In the genomic region with DNA sequence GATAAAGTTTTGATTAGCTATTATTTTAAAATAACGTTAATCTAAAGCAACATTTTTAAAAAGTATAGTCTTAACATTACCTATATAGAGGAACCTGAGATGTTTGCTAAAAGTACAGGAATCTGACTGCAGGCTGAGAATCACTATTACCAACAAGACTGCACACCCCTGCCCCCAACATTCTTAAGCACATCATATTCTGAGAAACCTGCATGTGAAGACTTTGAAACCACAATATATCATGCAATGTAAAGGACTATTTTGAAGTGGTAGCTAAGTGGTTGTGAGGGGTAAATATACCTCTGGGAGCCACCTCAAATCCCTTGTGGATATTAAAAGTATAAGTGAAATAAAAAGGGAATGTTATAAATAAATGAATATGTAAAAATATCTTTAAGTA, we compare ENCODE assay signal across 24 cellular contexts.
DNase-seq lines count a peak whose midpoint lies in the region; ATAC-seq and TF ChIP-seq lines count a peak whose summit lies in the region.
"Had no signal": no experiment of that assay in that cellular context is flagged by ENCODE, and none has a peak within 500 bp of the region (broad histone marks: within the 10 kb centered on the region; RNA-seq: fewer than 3 reads in every experiment).

No MANE protein-coding gene starts in this region.

- no peak overlapping the region for H2AK5ac ChIP-seq in mesendoderm (ENCODE audit: low read length)

- H3K4ac ChIP-seq in mesendoderm (ENCODE audit: low read depth, low read length): peak overlapping the region; percentile 9

- TF ChIP-seq EP300 in esophagus muscularis mucosa (IDR thresholded peaks at IDR 0.05): no peak

- no peak overlapping the region for H3K23ac ChIP-seq in mesendoderm (ENCODE audit: low read length)

- no peak overlapping the region for H3K4me2 ChIP-seq in mesendoderm (ENCODE audit: low read length)
- H3K4me2 ChIP-seq: PC-9 had no signal

- intact Hi-C loops in esophagus muscularis mucosa (cut with DNase I): no loop called here

- no peak overlapping the region for H2BK5ac ChIP-seq in mesendoderm (ENCODE audit: low read length)

- no peaks in the 10 kb centered on the region for H3K79me1 ChIP-seq in mesendoderm (ENCODE audit: low read length)

- H3K36me3 ChIP-seq in mesendoderm (ENCODE audit: control insufficient read depth, insufficient read depth, low read length) (no peaks in the 10 kb centered on the region), esophagus muscularis mucosa (no peaks in the 10 kb centered on the region)
- H3K36me3 ChIP-seq: BE2C had no signal

- no peak for DNase-seq in activated naive CD8-positive, alpha-beta T cell treated with anti-CD3 and anti-CD28 coated beads for 36 hours
- peak; percentile 47 for DNase-seq in activated CD8-positive, alpha-beta T cell treated with anti-CD3 and anti-CD28 coated beads, Interleukin-2, amount 10 ng/mL, durations not matched to agents 7 days and 5 days
- DNase-seq in mesendoderm (no peak), esophagus muscularis mucosa (ENCODE audit: extremely low spot score) (no peak)
- no peak for DNase-seq in stimulated activated CD4-positive, alpha-beta T cell treated with anti-CD3 and anti-CD28 coated beads, Interleukin-12 subunit alpha, Interleukin-12 subunit beta, amount 100 ng/mL, for 4 hours
- DNase-seq: BE2C; CD4-positive, alpha-beta memory T cell; DMS153; GM23248; H9; MM.1S; NCI-H1048; NCI-H1417 treated with DMSO at 0.1 percent for 48 hours; NCI-H1930; NCI-H226; NCI-H510A treated with DMSO at 0.1 percent for 48 hours; NCI-H748 treated with DMSO at 0.1 percent for 48 hours; PC-9; RPMI8226; SHP77 treated with DMSO at 0.1 percent for 48 hours had no signal

- H3K27ac ChIP-seq in mesendoderm (ENCODE audit: low read depth, low read length) (no peak overlapping the region), esophagus muscularis mucosa (replicated peaks in 1 of 4) (no peak overlapping the region)
- H3K27ac ChIP-seq: GM23248, PC-9 had no signal

- no peak overlapping the region for H4K8ac ChIP-seq in mesendoderm (ENCODE audit: low read depth, low read length)

- no peak overlapping the region for H4K5ac ChIP-seq in mesendoderm (ENCODE audit: low read length)

- H2BK120ac ChIP-seq in mesendoderm (ENCODE audit: low read depth, low read length): no peak overlapping the region

- no peak for TF ChIP-seq POLR2A in esophagus muscularis mucosa (IDR thresholded peaks at IDR 0.05; ENCODE audit: low read depth)

- no peak overlapping the region for H2BK15ac ChIP-seq in mesendoderm (replicated peaks; ENCODE audit: low read depth)

- no peak overlapping the region for H3K4me3 Mint-ChIP-seq in activated naive CD8-positive, alpha-beta T cell
- H3K4me3 Mint-ChIP-seq in activated naive CD8-positive, alpha-beta T cell treated with anti-CD3 and anti-CD28 coated beads for 36 hours: no peak overlapping the region
- H3K4me3 Mint-ChIP-seq in activated CD8-positive, alpha-beta T cell treated with anti-CD3 and anti-CD28 coated beads, Interleukin-2, amount 10 ng/mL, durations not matched to agents 7 days and 5 days: no peak overlapping the region
- H3K4me3 Mint-ChIP-seq: H9 had no signal

- H3K9me3 ChIP-seq in esophagus muscularis mucosa: no peaks in the 10 kb centered on the region
- H3K9me3 ChIP-seq: BE2C had no signal

- CTCF ChIA-PET in activated CD8-positive, alpha-beta T cell treated with anti-CD3 and anti-CD28 coated beads, Interleukin-2, amount 10 ng/mL, durations not matched to agents 7 days and 5 days (lab: Charles Lee): interaction anchor here (1.1 to 16.1 kb wide), 4 partner anchors 10 to 63 kb away, joined by 3 to 114 read pairs (median 4); no protein-coding TSS in a partner anchor

- no peak overlapping the region for H3K9ac ChIP-seq in mesendoderm (ENCODE audit: low read length)
- H3K9ac ChIP-seq: GM23248 had no signal

- H3K79me2 ChIP-seq in mesendoderm (ENCODE audit: control insufficient read depth, insufficient read depth, low read length): no peaks in the 10 kb centered on the region

- TF ChIP-seq CTCF in esophagus muscularis mucosa (IDR thresholded peaks at IDR 0.05): no peak

- POLR2A ChIA-PET in activated CD8-positive, alpha-beta T cell treated with anti-CD3 and anti-CD28 coated beads, Interleukin-2, amount 10 ng/mL, durations not matched to agents 7 days and 5 days (lab: Charles Lee): interaction anchor here (0.7 to 1.8 kb wide), 3 partner anchors 23 to 488 kb away, joined by 3 to 7 read pairs (median 4); no protein-coding TSS in a partner anchor

- no CpG with 5 or more reads among the region's 1 CpG for WGBS in mesendoderm (ENCODE audit: extremely low coverage, insufficient coverage, low lambda C conversion rate)
- 78% methylated on average over 1 of the region's 1 CpG for WGBS in esophagus muscularis mucosa

- H3K9me3 Mint-ChIP-seq in activated naive CD8-positive, alpha-beta T cell (ENCODE audit: low read depth): no peaks in the 10 kb centered on the region
- peaks cover 7% of the 10 kb centered on the region for H3K9me3 Mint-ChIP-seq in activated naive CD8-positive, alpha-beta T cell treated with anti-CD3 and anti-CD28 coated beads for 36 hours
- no peaks in the 10 kb centered on the region for H3K9me3 Mint-ChIP-seq in activated CD8-positive, alpha-beta T cell treated with anti-CD3 and anti-CD28 coated beads, Interleukin-2, amount 10 ng/mL, durations not matched to agents 7 days and 5 days (ENCODE audit: insufficient read depth)

- no peak overlapping the region for H3K18ac ChIP-seq in mesendoderm (ENCODE audit: low read length)

- peaks cover 90% of the 10 kb centered on the region for H3K4me1 Mint-ChIP-seq in activated naive CD8-positive, alpha-beta T cell (ENCODE audit: low read depth)
- H3K4me1 Mint-ChIP-seq in activated naive CD8-positive, alpha-beta T cell treated with anti-CD3 and anti-CD28 coated beads for 36 hours: peaks cover 70% of the 10 kb centered on the region
- peaks cover 55% of the 10 kb centered on the region for H3K4me1 Mint-ChIP-seq in activated CD8-positive, alpha-beta T cell treated with anti-CD3 and anti-CD28 coated beads, Interleukin-2, amount 10 ng/mL, durations not matched to agents 7 days and 5 days (ENCODE audit: low read depth)

- H3K27me3 Mint-ChIP-seq in activated naive CD8-positive, alpha-beta T cell: no peaks in the 10 kb centered on the region
- H3K27me3 Mint-ChIP-seq in activated naive CD8-positive, alpha-beta T cell treated with anti-CD3 and anti-CD28 coated beads for 36 hours: no peaks in the 10 kb centered on the region
- no peaks in the 10 kb centered on the region for H3K27me3 Mint-ChIP-seq in activated CD8-positive, alpha-beta T cell treated with anti-CD3 and anti-CD28 coated beads, Interleukin-2, amount 10 ng/mL, durations not matched to agents 7 days and 5 days (ENCODE audit: low read depth)
- H3K27me3 Mint-ChIP-seq: CD4-positive, alpha-beta memory T cell had no signal

- peaks cover 16% of the 10 kb centered on the region for H3K36me3 Mint-ChIP-seq in activated naive CD8-positive, alpha-beta T cell
- peaks cover 6% of the 10 kb centered on the region for H3K36me3 Mint-ChIP-seq in activated naive CD8-positive, alpha-beta T cell treated with anti-CD3 and anti-CD28 coated beads for 36 hours
- peaks cover 5% of the 10 kb centered on the region for H3K36me3 Mint-ChIP-seq in activated CD8-positive, alpha-beta T cell treated with anti-CD3 and anti-CD28 coated beads, Interleukin-2, amount 10 ng/mL, durations not matched to agents 7 days and 5 days (ENCODE audit: low read depth)

- no peaks in the 10 kb centered on the region for H3K4me1 ChIP-seq in mesendoderm (ENCODE audit: control insufficient read depth, low read depth, low read length)
- peaks cover 0 to 12% (median 2%) of the 10 kb centered on the region in 4 donors for H3K4me1 ChIP-seq in esophagus muscularis mucosa

- H3K27ac Mint-ChIP-seq in activated naive CD8-positive, alpha-beta T cell: peak overlapping the region; percentile 81
- no peak overlapping the region for H3K27ac Mint-ChIP-seq in activated naive CD8-positive, alpha-beta T cell treated with anti-CD3 and anti-CD28 coated beads for 36 hours
- H3K27ac Mint-ChIP-seq in activated CD8-positive, alpha-beta T cell treated with anti-CD3 and anti-CD28 coated beads, Interleukin-2, amount 10 ng/mL, durations not matched to agents 7 days and 5 days: no peak overlapping the region
- H3K27ac Mint-ChIP-seq: H9 had no signal

- no peak overlapping the region for H3K56ac ChIP-seq in mesendoderm (ENCODE audit: low read length)

- peak; percentile 72 for ATAC-seq in activated CD8-positive, alpha-beta T cell treated with anti-CD3 and anti-CD28 coated beads, Interleukin-2, amount 10 ng/mL, durations not matched to agents 7 days and 5 days
- ATAC-seq in GM21515 (IDR thresholded peaks at IDR 0.05; ENCODE audit: unreplicated experiment): no peak
- ATAC-seq: HepG2, K562 had no signal

- no peak overlapping the region for H3K4me3 ChIP-seq in mesendoderm (ENCODE audit: low read length)
- H3K4me3 ChIP-seq in esophagus muscularis mucosa: no peak overlapping the region
- H3K4me3 ChIP-seq: GM23248, K562, PC-9 had no signal

- H3K27me3 ChIP-seq in mesendoderm (ENCODE audit: insufficient read depth, low read length, poor library complexity) (no peaks in the 10 kb centered on the region), esophagus muscularis mucosa (no peaks in the 10 kb centered on the region)
- H3K27me3 ChIP-seq: BE2C had no signal
